In genomic region chr22:19986410-19987341, GRCh38 we compare ENCODE assay signal across 8 cellular contexts. TPM values are rescaled to one million over a fixed set of nuclear protein-coding genes. Genes with fewer than 3 reads are reported as not detected.
DNase-seq lines count a peak whose midpoint lies in the region; ATAC-seq and FAIRE-seq lines count a peak whose summit lies in the region.

No MANE protein-coding gene starts in this region.

- intact Hi-C loops in activated naive CD4-positive, alpha-beta T cell treated with anti-CD3 and anti-CD28 coated beads for 36 hours (cut with micrococcal nuclease): no loop called here

- peaks cover 9 to 24% of the 10 kb centered on the region in 2 donors for H3K36me3 ChIP-seq in neuronal stem cell (replicated peaks in 1 of 2; ENCODE audit: control insufficient read depth in 2 of 2, insufficient read depth in 2 of 2, low read length in 2 of 2)

- peak overlapping the region; percentile 94 for H3K23ac ChIP-seq in neuronal stem cell (ENCODE audit: low read depth, low read length, poor library complexity)

- no peaks in the 10 kb centered on the region for H3K36me3 Mint-ChIP-seq in activated naive CD4-positive, alpha-beta T cell treated with anti-CD3 and anti-CD28 coated beads for 36 hours (ENCODE audit: low read depth)

- peaks cover 20 to 23% of the 10 kb centered on the region in 2 donors for H3K4me1 ChIP-seq in neuronal stem cell (ENCODE audit: control insufficient read depth in 2 of 2, insufficient read depth in 1 of 2, low read depth in 1 of 2, low read length in 2 of 2)

- CTCF ChIA-PET in activated naive CD4-positive, alpha-beta T cell treated with anti-CD3 and anti-CD28 coated beads for 36 hours (lab: Charles Lee): interaction anchor here (1.1 kb wide), 1 partner anchor 143 kb away, joined by 4 read pairs; no protein-coding TSS in a partner anchor

- peak overlapping the region; percentile 94 to 95 for H3K4me3 ChIP-seq in neuronal stem cell (ENCODE audit: low read length in 2 of 2)

- peak overlapping the region; percentile 14 for H2BK5ac ChIP-seq in neuronal stem cell (ENCODE audit: low read length)

- H3K27me3 Mint-ChIP-seq in activated naive CD4-positive, alpha-beta T cell treated with anti-CD3 and anti-CD28 coated beads for 36 hours (ENCODE audit: low read depth): no peaks in the 10 kb centered on the region

- peak overlapping the region; percentile 75 for H2BK15ac ChIP-seq in neuronal stem cell (ENCODE audit: low read length)

- H2AK5ac ChIP-seq in neuronal stem cell (ENCODE audit: low read depth, low read length): peak overlapping the region; percentile 97

- H3K9me3 ChIP-seq in neuronal stem cell (replicated peaks in 1 of 2; ENCODE audit: control insufficient read depth in 2 of 2, insufficient read depth in 1 of 2, low read depth in 1 of 2, low read length in 2 of 2): no peaks in the 10 kb centered on the region

- no peak overlapping the region for H2BK12ac ChIP-seq in neuronal stem cell (ENCODE audit: low read length)

- H2AFZ ChIP-seq in neuronal stem cell (ENCODE audit: low read length): peak overlapping the region; percentile 89

- H3K18ac ChIP-seq in neuronal stem cell (ENCODE audit: low read length): peak overlapping the region; percentile 98

- peak overlapping the region; percentile 97 for H3K14ac ChIP-seq in neuronal stem cell (ENCODE audit: low read length)

- peak overlapping the region; percentile 41 for H3K27ac ChIP-seq in neuronal stem cell (replicated peaks; ENCODE audit: low read length)

- no peak overlapping the region for H4K8ac ChIP-seq in neuronal stem cell (ENCODE audit: low read depth, low read length)

- H3K27ac Mint-ChIP-seq in activated naive CD4-positive, alpha-beta T cell treated with anti-CD3 and anti-CD28 coated beads for 36 hours: no peak overlapping the region

- no CpG with 5 or more reads among the region's 76 CpGs for WGBS in neuronal stem cell (ENCODE audit: extremely low coverage in 2 of 2, insufficient read length in 2 of 2, insufficient replicate concordance in 1 of 2), 2 donors

- ATAC-seq in GM21381 (IDR thresholded peaks at IDR 0.05; ENCODE audit: unreplicated experiment): no peak

- peak overlapping the region; percentile 58 for H3K4me2 ChIP-seq in neuronal stem cell (ENCODE audit: insufficient read depth, low read length, poor library complexity, severe bottlenecking)

- no peak overlapping the region for H4K91ac ChIP-seq in neuronal stem cell (ENCODE audit: low read depth, low read length, poor library complexity)

- DNase-seq in HuH-7 (ENCODE audit: low spot score) (peak; percentile 96), SHP77 (lab: John Stamatoyannopoulos, UW) (peak; percentile 57 to 64), frontal cortex (ENCODE audit: low spot score in 2 of 2) (peak; percentile 88 to 98), neuronal stem cell (ENCODE audit: low spot score) (peak; percentile 78), superior temporal gyrus (ENCODE audit: extremely low spot score) (peak; percentile 24)
- peak; percentile 64 for DNase-seq in activated naive CD4-positive, alpha-beta T cell treated with anti-CD3 and anti-CD28 coated beads for 36 hours

- peaks cover 28% of the 10 kb centered on the region for H3K79me1 ChIP-seq in neuronal stem cell (ENCODE audit: low read depth, low read length)

- no peaks in the 10 kb centered on the region for H3K27me3 ChIP-seq in neuronal stem cell (ENCODE audit: control insufficient read depth in 3 of 3, insufficient read depth in 3 of 3, low read depth in 1 of 3, low read length in 3 of 3)

- no peaks in the 10 kb centered on the region for H3K9me3 Mint-ChIP-seq in activated naive CD4-positive, alpha-beta T cell treated with anti-CD3 and anti-CD28 coated beads for 36 hours

- FAIRE-seq in G401.6 (lab: Jason Lieb, UNC) (peak; percentile 52), frontal cortex (lab: Jason Lieb, UNC) (no peak)

- H3K4ac ChIP-seq in neuronal stem cell (ENCODE audit: low read length): no peak overlapping the region

- no peak overlapping the region for H2BK120ac ChIP-seq in neuronal stem cell (ENCODE audit: low read depth, low read length)

- H3K4me3 Mint-ChIP-seq in activated naive CD4-positive, alpha-beta T cell treated with anti-CD3 and anti-CD28 coated beads for 36 hours: peak overlapping the region; percentile 39

- H3K9ac ChIP-seq in neuronal stem cell (ENCODE audit: low read depth, low read length, poor library complexity): peak overlapping the region; percentile 89

- H3K4me1 Mint-ChIP-seq in activated naive CD4-positive, alpha-beta T cell treated with anti-CD3 and anti-CD28 coated beads for 36 hours (ENCODE audit: low read depth): no peaks in the 10 kb centered on the region

RNA-seq across cellular contexts. Expression of gene ARVCF, which starts 29.9 kb away (rescaled TPM):
- 1 to 10 TPM; 2.0 to 2.6 TPM for total RNA-seq in activated naive CD4-positive, alpha-beta T cell treated with anti-CD3 and anti-CD28 coated beads for 36 hours
- 52.6 TPM for total RNA-seq in frontal cortex
- 35.3 TPM for polyA plus RNA-seq in neuronal stem cell (2013, experiment 1 of 2)
- polyA plus RNA-seq in neuronal stem cell (2013, experiment 2 of 2): 32.4 TPM

RNA-seq across cellular contexts. Expression of gene TANGO2, which starts 34.2 kb away (rescaled TPM):
- total RNA-seq in activated naive CD4-positive, alpha-beta T cell treated with anti-CD3 and anti-CD28 coated beads for 36 hours: 10 to 100 TPM; 16.0 to 19.0 TPM
- 8.2 TPM for total RNA-seq in frontal cortex
- polyA plus RNA-seq in neuronal stem cell (2013, experiment 1 of 2): 4.9 TPM
- polyA plus RNA-seq in neuronal stem cell (2013, experiment 2 of 2): 4.2 TPM

RNA-seq across cellular contexts. Expression of gene TXNRD2, which starts 45.1 kb away (rescaled TPM):
- 10 to 100 TPM; 22.9 to 23.6 TPM for total RNA-seq in activated naive CD4-positive, alpha-beta T cell treated with anti-CD3 and anti-CD28 coated beads for 36 hours
- 15.5 TPM for total RNA-seq in frontal cortex
- 16.7 TPM for polyA plus RNA-seq in neuronal stem cell (2013, experiment 1 of 2)
- polyA plus RNA-seq in neuronal stem cell (2013, experiment 2 of 2): 17.7 TPM

RNA-seq across cellular contexts. Expression of gene COMT, which starts 45.1 kb away (rescaled TPM):
- 10 to 100 TPM; 53.7 to 56.8 TPM for total RNA-seq in activated naive CD4-positive, alpha-beta T cell treated with anti-CD3 and anti-CD28 coated beads for 36 hours
- 26.5 TPM for total RNA-seq in frontal cortex
- 7.3 TPM for polyA plus RNA-seq in neuronal stem cell (2013, experiment 1 of 2)
- polyA plus RNA-seq in neuronal stem cell (2013, experiment 2 of 2): 6.4 TPM

Comparison
In these comparisons a context has a peak if more than half of its experiments do, and no peak if none do; other contexts are left out.
1. DNase-seq: peak in every context shown above with its lines; median percentile 96 in HuH-7; 93 in frontal cortex; 78 in neuronal stem cell; 64 in activated naive CD4-positive, alpha-beta T cell treated with anti-CD3 and anti-CD28 coated beads for 36 hours; 60 in SHP77; 24 in superior temporal gyrus.
2. RNA of gene ARVCF, which starts 29.9 kb away (total RNA-seq): 52.6 TPM in frontal cortex (single experiment); 2.0 to 2.6 TPM in activated naive CD4-positive, alpha-beta T cell treated with anti-CD3 and anti-CD28 coated beads for 36 hours; every median in the first group is over 10 times any median in the second.